Comparison of ENCODE assay signal across 16 cellular contexts in the genomic region with DNA sequence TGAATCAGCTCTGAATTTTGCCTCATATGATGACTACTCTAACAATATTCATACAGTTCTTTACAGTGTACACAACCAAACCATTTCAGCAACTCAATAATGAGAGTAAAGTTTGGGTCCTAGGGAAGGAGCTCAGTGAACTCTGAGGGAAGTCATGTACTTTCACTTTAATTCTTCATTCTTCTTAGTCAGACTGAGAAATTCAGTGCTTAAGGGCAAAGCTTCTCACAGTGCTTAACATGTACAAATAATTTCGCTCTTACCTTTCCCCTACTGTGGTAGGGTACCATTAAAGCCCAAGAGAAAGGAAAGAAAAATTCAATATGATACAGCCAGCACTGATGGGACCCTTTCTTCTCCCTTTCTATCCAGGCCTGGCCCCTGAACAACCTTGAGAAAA.
DNase-seq lines count a peak whose midpoint lies in the region; ATAC-seq, FAIRE-seq and TF ChIP-seq lines count a peak whose summit lies in the region.
"Had no signal": no experiment of that assay in that cellular context is flagged by ENCODE, and none has a peak within 500 bp of the region (broad histone marks: within the 10 kb centered on the region; RNA-seq: fewer than 3 reads in every experiment).

No MANE protein-coding gene starts in this region.

- peak; percentile 76 for ATAC-seq in GM19351 (IDR thresholded peaks at IDR 0.05; ENCODE audit: unreplicated experiment)
- peak; percentile 44 for ATAC-seq in GM21825 (IDR thresholded peaks at IDR 0.05; ENCODE audit: unreplicated experiment)
- ATAC-seq in HG03439 (IDR thresholded peaks at IDR 0.05; ENCODE audit: unreplicated experiment): peak; percentile 58
- no peak for ATAC-seq in Right ventricle myocardium superior (ENCODE audit: poor library complexity)
- ATAC-seq: CD8-positive, alpha-beta T cell; stimulated activated memory B cell treated with anti-CD40 and anti-IgM and Interleukin-4, amounts not matched to agents 10 μg/mL and 1 μg/mL and 100 μg/mL, for 72 hours had no signal

- DNase-seq in GM12892 (ENCODE audit: insufficient read length): no peak
- no peak for DNase-seq in GM19238 (ENCODE audit: insufficient read length, low spot score)
- DNase-seq in LoVo (ENCODE audit: low spot score): no peak
- DNase-seq in Right ventricle myocardium superior: no peak
- no peak for DNase-seq in NCI-H2081 treated with DMSO at 0.1 percent for 48 hours (lab: John Stamatoyannopoulos, UW)
- DNase-seq: activated CD4-positive, CD25-positive, alpha-beta regulatory T cell; CD8-positive, alpha-beta T cell; foreskin fibroblast; KBM-7; NCI-H1105; RPMI8226; small intestine had no signal

- no peak for TF ChIP-seq POLR2A in GM12892 (IDR thresholded peaks at IDR 0.05; ENCODE audit: low read depth, low read length)

- FAIRE-seq in GM12892 (lab: Jason Lieb, UNC): peak; percentile 56
- FAIRE-seq: small intestine had no signal

- intact Hi-C loops in Right ventricle myocardium superior (cut with DNase I): no loop called here
